ENCODE assay signal across 10 cellular contexts in the genomic region with DNA sequence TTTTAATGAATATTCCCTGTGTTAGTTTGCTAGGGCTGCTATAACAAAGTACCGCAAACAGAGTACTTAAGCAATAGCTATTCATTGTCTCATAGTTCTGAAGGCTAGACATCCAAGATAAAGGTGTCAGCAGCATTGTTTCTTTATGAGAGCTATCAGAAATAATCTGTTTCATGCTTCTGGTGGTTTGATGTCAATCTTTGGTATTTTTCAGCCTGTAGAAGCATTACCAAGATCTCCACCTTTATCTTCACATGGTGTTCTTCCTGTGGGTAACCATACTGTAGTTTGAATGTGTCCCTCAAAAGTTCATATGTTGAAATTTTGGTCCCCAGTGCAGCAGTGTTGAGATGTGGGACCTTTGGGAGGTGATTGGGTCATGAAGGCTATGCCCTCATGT. TPM values are rescaled to one million over a fixed set of nuclear protein-coding genes. Genes with fewer than 3 reads are reported as not detected.
"Had no signal": no experiment of that assay in that cellular context is flagged by ENCODE, and none has a peak within 500 bp of the region (broad histone marks: within the 10 kb centered on the region; RNA-seq: fewer than 3 reads in every experiment).

No MANE protein-coding gene starts in this region.

- H3K27me3 Mint-ChIP-seq: IgD-negative memory B cell had no signal

- H3K4me3 Mint-ChIP-seq: IgD-negative memory B cell had no signal

- H3K27ac Mint-ChIP-seq: IgD-negative memory B cell had no signal

- DNase-seq: IMR-90, KBM-7, KG1 had no signal

- H3K4me1 Mint-ChIP-seq: IgD-negative memory B cell had no signal

- H3K4me2 ChIP-seq: KMS-11 had no signal

- H3K9ac ChIP-seq: KMS-11 had no signal

- H3K27ac ChIP-seq: HL-60, KMS-11 had no signal

- ATAC-seq: HepG2, K562 had no signal

- H3K4me3 ChIP-seq: K562 had no signal

RNA-seq across cellular contexts. Expression of a gene that starts 7.4 kb away (rescaled TPM):
- total RNA-seq: HT-29 had no signal

RNA-seq across cellular contexts. Expression of a gene that starts 12.6 kb away (rescaled TPM):
- total RNA-seq: HepG2, HT-29, HT1080, IMR-90, K562 had no signal
- polyA plus RNA-seq: HepG2, IgD-negative memory B cell, IMR-90, K562 had no signal
